In genomic region chr17:48732688-48733629, GRCh38 we compare ENCODE assay signal across 21 cellular contexts. TPM values are rescaled to one million over a fixed set of nuclear protein-coding genes. Genes with fewer than 3 reads are reported as not detected.
DNase-seq lines count a peak whose midpoint lies in the region; ATAC-seq and TF ChIP-seq lines count a peak whose summit lies in the region.
"Had no signal": no experiment of that assay in that cellular context is flagged by ENCODE, and none has a peak within 500 bp of the region (broad histone marks: within the 10 kb centered on the region; RNA-seq: fewer than 3 reads in every experiment).

No MANE protein-coding gene starts in this region.

- H3K36me3 Mint-ChIP-seq in IgD-negative memory B cell, result no peaks in the 10 kb centered on the region
- H3K36me3 Mint-ChIP-seq in brain, result no peaks in the 10 kb centered on the region
- no peaks in the 10 kb centered on the region for H3K36me3 Mint-ChIP-seq in nephron (ENCODE audit: low read depth)

- intact Hi-C loops in esophagus squamous epithelium (cut with DNase I), result no loop called here

- TF ChIP-seq POLR2A in esophagus squamous epithelium (IDR thresholded peaks at IDR 0.05), result no peak

- CTCF ChIA-PET in HEK293T (lab: Yijun Ruan, JAX), result interaction anchor here (0.9 to 1.4 kb wide), 4 partner anchors 9 to 146 kb away, joined by 3 to 4 read pairs (median 3); no protein-coding TSS in a partner anchor

- no peak for ATAC-seq in omental fat pad (ENCODE audit: low FRiP score)
- ATAC-seq: activated naive CD4-positive, alpha-beta T cell treated with anti-CD3 and anti-CD28 coated beads, Interleukin-2, amount 50 U/mL, for 72 hours; right cardiac atrium had no signal

- H3K9me3 ChIP-seq in esophagus squamous epithelium, result no peaks in the 10 kb centered on the region

- POLR2A ChIA-PET in HEK293T (lab: Yijun Ruan, JAX), result interaction anchor here (1.2 to 2.1 kb wide), 2 partner anchors 9 to 14 kb away, joined by 3 to 8 read pairs; no protein-coding TSS in a partner anchor

- DNase-seq in DMS153 treated with DMSO at 0.1 percent for 48 hours (lab: John Stamatoyannopoulos, UW; ENCODE audit: unreplicated experiment) (peak; percentile 16), DMS153 (lab: John Stamatoyannopoulos, UW) (no peak), esophagus squamous epithelium (lab: John Stamatoyannopoulos, UW) (no peak), HEK293T (ENCODE audit: extremely low spot score) (no peak), omental fat pad (ENCODE audit: low spot score) (no peak)
- DNase-seq: activated CD4-positive, alpha-beta memory T cell treated with anti-CD3 and anti-CD28 coated beads, Interleukin-2, amount 10 ng/mL, durations not matched to agents 7 days and 5 days; GOT3; NCI-H1436 treated with DMSO at 0.1 percent for 48 hours; NCI-H524 treated with DMSO at 0.1 percent for 48 hours; right cardiac atrium; stimulated activated naive CD4-positive, alpha-beta T cell treated with Interleukin-2 at 50 U/mL for 16 hours; T1000 had no signal

- TF ChIP-seq CTCF in brain (conservative IDR thresholded peaks at IDR 0.05), result no peak
- no peak for TF ChIP-seq CTCF in nephron (IDR thresholded peaks at IDR 0.05; ENCODE audit: unreplicated experiment in 3 of 3)
- TF ChIP-seq CTCF in esophagus squamous epithelium (IDR thresholded peaks at IDR 0.05), result no peak
- no peak for TF ChIP-seq CTCF in omental fat pad (IDR thresholded peaks at IDR 0.05)

- 8 to 14% methylated on average over 18 to 37 of the region's 50 CpGs for WGBS in esophagus squamous epithelium, 2 donors

- peaks cover 4 to 18% (median 10%) of the 10 kb centered on the region in 3 donors for H3K4me1 Mint-ChIP-seq in IgD-negative memory B cell
- peaks cover 18% of the 10 kb centered on the region for H3K4me1 Mint-ChIP-seq in brain
- peaks cover 37% of the 10 kb centered on the region for H3K4me1 Mint-ChIP-seq in nephron

- no peaks in the 10 kb centered on the region for H3K36me3 ChIP-seq in esophagus squamous epithelium

- peaks cover 0 to 5% (median 0%) of the 10 kb centered on the region in 3 donors for H3K9me3 Mint-ChIP-seq in IgD-negative memory B cell
- H3K9me3 Mint-ChIP-seq in brain, result peaks cover 0 to 3% (median 0%) of the 10 kb centered on the region in 5 experiments
- H3K9me3 Mint-ChIP-seq in nephron, result peaks cover 4% of the 10 kb centered on the region
- H3K9me3 Mint-ChIP-seq: activated CD4-positive, alpha-beta memory T cell treated with anti-CD3 and anti-CD28 coated beads, Interleukin-2, amount 10 ng/mL, durations not matched to agents 7 days and 5 days; activated naive CD4-positive, alpha-beta T cell treated with anti-CD3 and anti-CD28 coated beads, Interleukin-2, amount 50 U/mL, for 72 hours had no signal

- H3K27me3 ChIP-seq in esophagus squamous epithelium, result peaks cover 42 to 100% (median 67%) of the 10 kb centered on the region in 4 donors

- H3K27me3 Mint-ChIP-seq in IgD-negative memory B cell, result peaks cover 80% of the 10 kb centered on the region
- H3K27me3 Mint-ChIP-seq in brain, result peaks cover 100% of the 10 kb centered on the region
- H3K27me3 Mint-ChIP-seq in nephron (ENCODE audit: low read depth), result peaks cover 100% of the 10 kb centered on the region

- H3K4me3 ChIP-seq in esophagus squamous epithelium, result no peak overlapping the region

- peak overlapping the region in 2 of 4 donors; percentile 75 to 85 for H3K4me3 Mint-ChIP-seq in IgD-negative memory B cell
- peak overlapping the region in 3 of 5 experiments; percentile 2 to 9 (median 5) for H3K4me3 Mint-ChIP-seq in brain
- peak overlapping the region; percentile 9 to 45 (median 17) for H3K4me3 Mint-ChIP-seq in nephron
- H3K4me3 Mint-ChIP-seq: activated CD4-positive, alpha-beta memory T cell treated with anti-CD3 and anti-CD28 coated beads, Interleukin-2, amount 10 ng/mL, durations not matched to agents 7 days and 5 days had no signal

- H3K27ac ChIP-seq in esophagus squamous epithelium, result no peak overlapping the region
- H3K27ac ChIP-seq: 22Rv1, RWPE1 had no signal

- H3K4me1 ChIP-seq in esophagus squamous epithelium, result peaks cover 0 to 24% (median 11%) of the 10 kb centered on the region in 3 donors

- peak overlapping the region; percentile 9 to 47 (median 46) for H3K27ac Mint-ChIP-seq in IgD-negative memory B cell
- H3K27ac Mint-ChIP-seq in brain, result no peak overlapping the region
- H3K27ac Mint-ChIP-seq in nephron, result peak overlapping the region in 1 of 3 experiments; percentile 42
- H3K27ac Mint-ChIP-seq: activated CD4-positive, alpha-beta memory T cell treated with anti-CD3 and anti-CD28 coated beads, Interleukin-2, amount 10 ng/mL, durations not matched to agents 7 days and 5 days; activated naive CD4-positive, alpha-beta T cell treated with anti-CD3 and anti-CD28 coated beads, Interleukin-2, amount 50 U/mL, for 72 hours had no signal

TF ChIP-seq in HEK293T, 16 proteins besides CTCF, POLR2A, EP300 and RAD21:
- no peak for TF ChIP-seq L3MBTL2 (conservative IDR thresholded peaks at IDR 0.05)
- TF ChIP-seq NFRKB (IDR thresholded peaks at IDR 0.05), result no peak
- no peak for TF ChIP-seq ARNT (IDR thresholded peaks at IDR 0.05)
- no peak for TF ChIP-seq HDGF (IDR thresholded peaks at IDR 0.05; ENCODE audit: borderline replicate concordance)
- no peak for TF ChIP-seq PKNOX1 (IDR thresholded peaks at IDR 0.05)
- TF ChIP-seq TARDBP (IDR thresholded peaks at IDR 0.05), result no peak
- no peak for TF ChIP-seq FOXK2 (IDR thresholded peaks at IDR 0.05)
- TF ChIP-seq BHLHE40 (IDR thresholded peaks at IDR 0.05; ENCODE audit: borderline replicate concordance), result no peak
- TF ChIP-seq FOXA1 (IDR thresholded peaks at IDR 0.05), result no peak
- TF ChIP-seq SP1 (IDR thresholded peaks at IDR 0.05), result no peak
- TF ChIP-seq ELF4 (IDR thresholded peaks at IDR 0.05), result no peak

RNA-seq across cellular contexts. Expression of gene HOXB13, which starts 4.4 kb away (rescaled TPM):
- polyA plus RNA-seq in IgD-negative memory B cell (not detected), brain (ENCODE audit: insufficient read depth, low read depth, low replicate concordance) (not detected)
- total RNA-seq in esophagus squamous epithelium (not detected), omental fat pad (not detected)
- total RNA-seq: activated CD4-positive, alpha-beta memory T cell treated with anti-CD3 and anti-CD28 coated beads, Interleukin-2, amount 10 ng/mL, durations not matched to agents 7 days and 5 days; activated naive CD4-positive, alpha-beta T cell treated with anti-CD3 and anti-CD28 coated beads, Interleukin-2, amount 50 U/mL, for 72 hours; glomerular endothelial cell; right cardiac atrium had no signal
- polyA plus RNA-seq: right cardiac atrium had no signal

RNA-seq across cellular contexts. Expression of gene PRAC2, which starts 10.0 kb away (rescaled TPM):
- polyA plus RNA-seq in IgD-negative memory B cell (not detected), brain (ENCODE audit: insufficient read depth, low read depth, low replicate concordance) (not detected)
- total RNA-seq in esophagus squamous epithelium (not detected), omental fat pad (not detected)
- total RNA-seq: activated CD4-positive, alpha-beta memory T cell treated with anti-CD3 and anti-CD28 coated beads, Interleukin-2, amount 10 ng/mL, durations not matched to agents 7 days and 5 days; activated naive CD4-positive, alpha-beta T cell treated with anti-CD3 and anti-CD28 coated beads, Interleukin-2, amount 50 U/mL, for 72 hours; cardiac septum; glomerular endothelial cell; myocyte; right cardiac atrium had no signal
- polyA plus RNA-seq: right cardiac atrium had no signal

RNA-seq across cellular contexts. Expression of gene PRAC1, which starts 10.6 kb away (rescaled TPM):
- polyA plus RNA-seq in IgD-negative memory B cell (not detected), brain (ENCODE audit: insufficient read depth, low read depth, low replicate concordance) (not detected)
- total RNA-seq in esophagus squamous epithelium (not detected), omental fat pad (not detected)
- total RNA-seq: activated CD4-positive, alpha-beta memory T cell treated with anti-CD3 and anti-CD28 coated beads, Interleukin-2, amount 10 ng/mL, durations not matched to agents 7 days and 5 days; activated naive CD4-positive, alpha-beta T cell treated with anti-CD3 and anti-CD28 coated beads, Interleukin-2, amount 50 U/mL, for 72 hours; cardiac septum; glomerular endothelial cell; myocyte; right cardiac atrium had no signal
- polyA plus RNA-seq: right cardiac atrium had no signal

Comparison
In these comparisons a context has a peak if more than half of its experiments do, and no peak if none do; other contexts are left out.
1. H3K27ac Mint-ChIP-seq: peak in IgD-negative memory B cell (3 of 3); none in brain (0 of 5).